Comparison of ENCODE assay signal across 21 cellular contexts in genomic region chr5:108541816-108542215, GRCh38.
DNase-seq lines count a peak whose midpoint lies in the region; ATAC-seq and TF ChIP-seq lines count a peak whose summit lies in the region.
"Had no signal": no experiment of that assay in that cellular context is flagged by ENCODE, and none has a peak within 500 bp of the region (broad histone marks: within the 10 kb centered on the region; RNA-seq: fewer than 3 reads in every experiment).

No MANE protein-coding gene starts in this region.

- H4K20me1 ChIP-seq in GM23338 (replicated peaks; ENCODE audit: insufficient read depth) = no peaks in the 10 kb centered on the region

- H3K4me1 ChIP-seq in GM23338 (ENCODE audit: insufficient read depth) (peaks cover 36% of the 10 kb centered on the region), colonic mucosa (no peaks in the 10 kb centered on the region), BE2C (no peaks in the 10 kb centered on the region)
- H3K4me1 ChIP-seq: A549, gastrocnemius medialis, left ventricle myocardium inferior, right atrium auricular region had no signal

- no peak overlapping the region for H3K4me3 Mint-ChIP-seq in GM23338
- H3K4me3 Mint-ChIP-seq: CD4-positive, CD25-positive, alpha-beta regulatory T cell; stimulated activated naive CD8-positive, alpha-beta T cell treated with anti-CD3 and anti-CD28 coated beads, Interleukin-15, amount 100 ng/mL, for 72 hours had no signal

- no peaks in the 10 kb centered on the region for H3K79me2 ChIP-seq in GM23338 (replicated peaks; ENCODE audit: insufficient read depth)

- H2AFZ ChIP-seq in GM23338 = no peak overlapping the region

- H3K36me3 ChIP-seq in GM23338 (ENCODE audit: insufficient read depth) (no peaks in the 10 kb centered on the region), colonic mucosa (no peaks in the 10 kb centered on the region), BE2C (no peaks in the 10 kb centered on the region)
- H3K36me3 ChIP-seq: gastrocnemius medialis, left ventricle myocardium inferior, right atrium auricular region had no signal

- no peaks in the 10 kb centered on the region for H3F3A ChIP-seq in GM23338 (replicated peaks; ENCODE audit: low read depth)

- H3K27ac Mint-ChIP-seq in GM23338 = no peak overlapping the region
- H3K27ac Mint-ChIP-seq: CD4-positive, CD25-positive, alpha-beta regulatory T cell; stimulated activated naive CD8-positive, alpha-beta T cell treated with anti-CD3 and anti-CD28 coated beads, Interleukin-15, amount 100 ng/mL, for 72 hours had no signal

- intact Hi-C loops in colonic mucosa (cut with DNase I) = no loop called here

- H3K9me3 ChIP-seq in colonic mucosa (no peaks in the 10 kb centered on the region), BE2C (no peaks in the 10 kb centered on the region)
- H3K9me3 ChIP-seq: A549, gastrocnemius medialis, left ventricle myocardium inferior, right atrium auricular region had no signal

- peaks cover 4% of the 10 kb centered on the region; the same call in 1 of the 2 replicates for H3K9me2 ChIP-seq in GM23338 (ENCODE audit: insufficient read depth)

- no peaks in the 10 kb centered on the region for H3K27me3 ChIP-seq in GM23338 (ENCODE audit: insufficient read depth)
- H3K27me3 ChIP-seq in colonic mucosa = no peaks in the 10 kb centered on the region
- no peaks in the 10 kb centered on the region for H3K27me3 ChIP-seq in BE2C
- H3K27me3 ChIP-seq: gastrocnemius medialis, right atrium auricular region had no signal

- H3K27me3 Mint-ChIP-seq in GM23338 (ENCODE audit: insufficient read depth, low read depth, poor library complexity) = peaks cover 2% of the 10 kb centered on the region

- TF ChIP-seq CTCF in GM12865 (IDR thresholded peaks at IDR 0.05; ENCODE audit: insufficient read depth, low read depth, low read length, missing control alignments) = no peak
- no peak for TF ChIP-seq CTCF in GM23338 (conservative IDR thresholded peaks at IDR 0.05; ENCODE audit: low read depth in 2 of 2)
- TF ChIP-seq CTCF in colonic mucosa (IDR thresholded peaks at IDR 0.05) = no peak
- no peak for TF ChIP-seq CTCF in BE2C (IDR thresholded peaks at IDR 0.05; ENCODE audit: low read depth, low read length)

- peaks cover 3% of the 10 kb centered on the region; the same call in 1 of the 3 replicates for H3K36me3 Mint-ChIP-seq in GM23338 (ENCODE audit: low read depth)
- H3K36me3 Mint-ChIP-seq: CD4-positive, CD25-positive, alpha-beta regulatory T cell had no signal

- peak; percentile 67 for ATAC-seq in GM19395 (IDR thresholded peaks at IDR 0.05; ENCODE audit: unreplicated experiment)
- ATAC-seq in HG02623 (IDR thresholded peaks at IDR 0.05; ENCODE audit: unreplicated experiment) = peak; percentile 75
- ATAC-seq in HG03354 (IDR thresholded peaks at IDR 0.05; ENCODE audit: poor library complexity, severe bottlenecking, unreplicated experiment) = peak; percentile 57
- ATAC-seq in GM23338 = no peak
- ATAC-seq: A549; gastrocnemius medialis; PC-3; stimulated activated naive CD8-positive, alpha-beta T cell treated with anti-CD3 and anti-CD28 coated beads, Interleukin-15, amount 100 ng/mL, for 72 hours had no signal

- H3K27ac ChIP-seq in GM23338 (ENCODE audit: low read depth) = no peak overlapping the region
- no peak overlapping the region for H3K27ac ChIP-seq in colonic mucosa
- H3K27ac ChIP-seq: A549, coronary artery, gastrocnemius medialis, left ventricle myocardium inferior, right atrium auricular region had no signal

- DNase-seq in GM12865 (ENCODE audit: low read depth) (peak; percentile 81), GM23338 (ENCODE audit: low spot score) (no peak), colonic mucosa (no peak), NCI-H69 (lab: John Stamatoyannopoulos, UW) (no peak), BE2C (no peak)
- DNase-seq: activated naive CD4-positive, alpha-beta T cell treated with Interleukin-2 at 50 U/mL for 16 hours; CD4-positive, CD25-positive, alpha-beta regulatory T cell; DMS79 treated with DMSO at 0.1 percent for 48 hours; gastrocnemius medialis; left ventricle myocardium inferior; NCI-H446; nucleus accumbens; PC-3; stimulated activated naive CD8-positive, alpha-beta T cell treated with anti-CD3 and anti-CD28 coated beads, Interleukin-15, amount 100 ng/mL, for 72 hours; T-helper 9 cell had no signal

- H3K4me1 Mint-ChIP-seq in GM23338 = peaks cover 19% of the 10 kb centered on the region
- H3K4me1 Mint-ChIP-seq: CD4-positive, CD25-positive, alpha-beta regulatory T cell; stimulated activated naive CD8-positive, alpha-beta T cell treated with anti-CD3 and anti-CD28 coated beads, Interleukin-15, amount 100 ng/mL, for 72 hours had no signal

- H3K9ac ChIP-seq in colonic mucosa (ENCODE audit: low read depth in 2 of 2, low read length in 2 of 2) = no peak overlapping the region

- H3K9me3 Mint-ChIP-seq in GM23338 = no peaks in the 10 kb centered on the region
- H3K9me3 Mint-ChIP-seq: stimulated activated naive CD8-positive, alpha-beta T cell treated with anti-CD3 and anti-CD28 coated beads, Interleukin-15, amount 100 ng/mL, for 72 hours had no signal

- H3K4me3 ChIP-seq in GM12865 (ENCODE audit: low read depth, low read length) = peak overlapping the region; percentile 24
- H3K4me3 ChIP-seq in GM23338 = no peak overlapping the region
- no peak overlapping the region for H3K4me3 ChIP-seq in colonic mucosa
- H3K4me3 ChIP-seq in BE2C (ENCODE audit: low read depth, low read length) = no peak overlapping the region
- H3K4me3 ChIP-seq: A549, coronary artery, gastrocnemius medialis, left ventricle myocardium inferior, right atrium auricular region had no signal

- no peak overlapping the region for H3K4me2 ChIP-seq in GM23338
- H3K4me2 ChIP-seq: A549 had no signal

TF ChIP-seq in GM23338, 12 proteins besides CTCF, POLR2A, EP300 and RAD21:
- no peak for TF ChIP-seq REST (IDR thresholded peaks at IDR 0.05; ENCODE audit: unreplicated experiment)
